In the genomic region with DNA sequence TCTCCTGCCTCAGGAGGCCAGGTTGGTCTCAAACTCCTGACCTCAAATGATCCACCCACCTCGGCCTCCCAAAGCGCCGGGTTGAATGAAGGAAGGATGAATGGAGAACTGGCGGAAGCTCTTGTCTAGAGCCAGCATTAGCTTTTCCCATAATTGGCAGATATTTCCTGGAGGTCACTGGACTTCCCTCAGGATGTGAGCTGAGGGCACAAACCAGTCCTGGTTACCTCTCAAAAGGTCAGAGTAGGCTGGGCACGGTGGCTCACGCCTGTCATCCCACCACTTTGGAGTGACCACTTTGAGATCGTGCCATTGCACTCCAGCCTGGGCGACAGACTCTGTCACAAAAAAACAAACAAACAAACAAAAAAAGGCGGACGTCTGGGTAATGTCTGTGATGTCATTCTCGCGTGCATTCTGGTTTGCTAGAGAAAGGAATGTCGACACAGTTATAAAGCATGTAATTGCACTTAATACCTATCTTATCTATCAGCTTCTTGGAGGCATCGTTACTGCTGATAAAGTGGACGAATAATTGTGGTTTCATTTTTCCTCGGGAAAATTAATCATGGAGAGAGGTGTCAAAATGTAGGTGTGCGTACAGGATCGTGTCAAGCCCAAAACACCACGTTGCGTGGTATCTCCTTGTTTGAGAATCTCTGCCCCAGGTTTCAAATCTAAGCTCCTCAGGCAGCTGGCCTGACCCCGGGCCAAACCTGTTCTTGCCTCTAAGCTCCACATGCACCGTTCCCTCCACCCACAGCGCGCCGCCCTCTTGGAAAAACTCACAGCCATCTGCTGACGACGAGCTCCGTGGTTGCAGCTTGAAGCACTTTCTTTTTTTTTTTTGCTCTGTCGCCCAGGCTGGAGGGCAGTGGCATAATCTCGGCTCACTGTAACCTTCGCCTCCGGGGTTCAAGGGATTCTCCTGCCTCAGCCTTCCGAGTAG, we compare ENCODE assay signal across 10 cellular contexts. TPM values are rescaled to one million over a fixed set of nuclear protein-coding genes. Genes with fewer than 3 reads are reported as not detected.
A peak's percentile ranks its signal among the peaks of the same experiment; 100 is the strongest.
DNase-seq lines count a peak whose midpoint lies in the region; ATAC-seq, FAIRE-seq and TF ChIP-seq lines count a peak whose summit lies in the region.
"Had no signal": no experiment of that assay in that cellular context is flagged by ENCODE, and none has a peak within 500 bp of the region (broad histone marks: within the 10 kb centered on the region; RNA-seq: fewer than 3 reads in every experiment).

No MANE protein-coding gene starts in this region.

- peaks cover 10% of the 10 kb centered on the region for H3K36me3 ChIP-seq in bronchial epithelial cell (ENCODE audit: control insufficient read depth, insufficient read depth, low read length)

- peak; percentile 77 for FAIRE-seq in bronchial epithelial cell (lab: Jason Lieb, UNC)
- FAIRE-seq: A204.1 had no signal

- H3K27me3 ChIP-seq in bronchial epithelial cell (ENCODE audit: control insufficient read depth, insufficient read depth, low read length), result no peaks in the 10 kb centered on the region

- no peak overlapping the region for H3K4me3 ChIP-seq in bronchial epithelial cell (ENCODE audit: low read depth, low read length)
- H3K4me3 ChIP-seq: GM23248 had no signal

- DNase-seq in NCI-H1436 (lab: John Stamatoyannopoulos, UW) (peak; percentile 11), NCI-H1436 treated with DMSO at 0.1 percent for 48 hours (lab: John Stamatoyannopoulos, UW) (no peak), NCI-H226 (peak; percentile 87), bronchial epithelial cell (ENCODE audit: low read depth) (no peak), omental fat pad (ENCODE audit: low spot score) (no peak), HT-29 (ENCODE audit: low spot score) (no peak), GM03348 (ENCODE audit: low spot score) (no peak), NCI-H1930 (lab: John Stamatoyannopoulos, UW) (no peak)

- peak; percentile 21 for ATAC-seq in omental fat pad (ENCODE audit: low FRiP score)

- TF ChIP-seq CTCF in bronchial epithelial cell (IDR thresholded peaks at IDR 0.05; ENCODE audit: insufficient read depth, low read length, severe bottlenecking) (no peak), omental fat pad (IDR thresholded peaks at IDR 0.05) (no peak)

RNA-seq across cellular contexts. Expression of a gene that starts 6.4 kb away (rescaled TPM):
- total RNA-seq in bronchial epithelial cell, result 131 and 152 TPM in 2 replicates
- total RNA-seq in omental fat pad, result 100 to 1,000 TPM in 2 of 4 donors, 10 to 100 TPM in 2; 84.5 to 104 (median 95.7) TPM
- total RNA-seq in HT-29 (2014; rRNA removed; shearing (Covaris generic)), result 28.8 and 28.9 TPM in 2 replicates

RNA-seq across cellular contexts. Expression of a gene that starts 30.0 kb away (rescaled TPM):
- 80.3 and 90.5 TPM in 2 replicates for total RNA-seq in bronchial epithelial cell
- total RNA-seq in omental fat pad, result 100 to 1,000 TPM; 194 to 367 (median 207) TPM
- total RNA-seq in HT-29 (2014; rRNA removed; shearing (Covaris generic)), result 188 and 200 TPM in 2 replicates

RNA-seq across cellular contexts. Expression of a gene that starts 54.0 kb away (rescaled TPM):
- total RNA-seq in bronchial epithelial cell (20.1 and 31.6 TPM in 2 replicates), omental fat pad (100 to 1,000 TPM; 103 to 279 (median 153) TPM)
- 51.5 and 75.5 TPM in 2 replicates for total RNA-seq in HT-29 (2014; rRNA removed; shearing (Covaris generic))

Comparison
In these comparisons a context has a peak if more than half of its experiments do, and no peak if none do; other contexts are left out.
1. DNase-seq: peak in NCI-H1436 (single experiment) and NCI-H226 (single experiment); none in NCI-H1436 treated with DMSO at 0.1 percent for 48 hours (single experiment), bronchial epithelial cell (single experiment), omental fat pad (single experiment), HT-29 (single experiment), GM03348 (single experiment) and NCI-H1930 (0 of 2).